ENCODE assay signal across 18 cellular contexts in the genomic region with DNA sequence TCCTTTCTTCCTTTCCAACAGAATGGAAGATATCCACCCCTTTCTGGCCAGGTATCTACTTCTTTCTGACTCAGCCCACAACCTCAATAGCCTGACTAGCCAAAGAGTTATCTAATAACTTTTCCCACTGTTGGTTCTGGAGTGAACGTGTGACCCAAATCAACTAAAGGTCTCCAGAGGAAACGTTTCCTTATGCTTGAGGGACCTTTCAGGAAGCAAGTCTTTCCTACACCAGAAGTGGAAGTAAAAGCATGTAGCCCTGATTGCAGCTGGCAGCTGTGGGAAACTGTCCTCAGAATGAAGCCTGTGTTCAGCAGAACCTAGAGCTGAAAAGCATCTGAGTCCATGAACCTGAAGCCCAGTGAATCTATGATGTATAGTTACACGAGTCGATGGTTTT.
"Had no signal": no experiment of that assay in that cellular context is flagged by ENCODE, and none has a peak within 500 bp of the region (broad histone marks: within the 10 kb centered on the region; RNA-seq: fewer than 3 reads in every experiment).

No MANE protein-coding gene starts in this region.

- H3K4me3 Mint-ChIP-seq: activated naive CD8-positive, alpha-beta T cell treated with anti-CD3 and anti-CD28 coated beads for 36 hours; activated T-helper 1 cell treated with anti-CD3 and anti-CD28 coated beads, Interleukin-12 subunit alpha, Interleukin-12 subunit beta, Interleukin-2, Interleukin-4 antibody, amounts not matched to agents 30 ng/mL and 10 ng/mL and 1 ng/mL, durations not matched to agents 14 hours and 24 hours and 36 hours; naive thymus-derived CD4-positive, alpha-beta T cell; stimulated activated naive B cell treated with anti-CD40 and anti-IgM and Interleukin-4, amounts not matched to agents 10 μg/mL and 1 μg/mL and 100 μg/mL, for 72 hours had no signal

- ATAC-seq: body of pancreas; left colon; mucosa of descending colon; naive thymus-derived CD4-positive, alpha-beta T cell; stimulated activated naive B cell treated with anti-CD40 and anti-IgM and Interleukin-4, amounts not matched to agents 10 μg/mL and 1 μg/mL and 100 μg/mL, for 72 hours had no signal

- H3K27me3 Mint-ChIP-seq: activated naive CD8-positive, alpha-beta T cell treated with anti-CD3 and anti-CD28 coated beads for 36 hours had no signal

- H3K4me1 Mint-ChIP-seq: stimulated activated naive B cell treated with anti-CD40 and anti-IgM and Interleukin-4, amounts not matched to agents 10 μg/mL and 1 μg/mL and 100 μg/mL, for 72 hours had no signal

- H3K9me3 ChIP-seq: body of pancreas, colonic mucosa, prostate gland, uterus had no signal

- H3K36me3 ChIP-seq: colonic mucosa, prostate gland, tibial nerve, uterus had no signal

- H3K27ac Mint-ChIP-seq: activated naive CD8-positive, alpha-beta T cell treated with anti-CD3 and anti-CD28 coated beads for 36 hours; activated T-helper 1 cell treated with anti-CD3 and anti-CD28 coated beads, Interleukin-12 subunit alpha, Interleukin-12 subunit beta, Interleukin-2, Interleukin-4 antibody, amounts not matched to agents 30 ng/mL and 10 ng/mL and 1 ng/mL, durations not matched to agents 14 hours and 24 hours and 36 hours; naive thymus-derived CD4-positive, alpha-beta T cell; stimulated activated naive B cell treated with anti-CD40 and anti-IgM and Interleukin-4, amounts not matched to agents 10 μg/mL and 1 μg/mL and 100 μg/mL, for 72 hours had no signal

- H3K4me1 ChIP-seq: body of pancreas, colonic mucosa, prostate gland, tibial nerve, uterus had no signal

- H3K4me3 ChIP-seq: body of pancreas, colonic mucosa, mucosa of descending colon, prostate gland, tibial nerve, uterus had no signal

- H3K27me3 ChIP-seq: body of pancreas, colonic mucosa, tibial nerve, uterus had no signal

- DNase-seq: activated CD4-positive, CD25-positive, alpha-beta regulatory T cell treated with anti-CD3 and anti-CD28 coated beads, Interleukin-2, amount 50 U/mL, for 72 hours; activated naive CD8-positive, alpha-beta T cell treated with anti-CD3 and anti-CD28 coated beads for 36 hours; amygdala; body of pancreas; caudate nucleus; colonic mucosa; effector CD4-positive, alpha-beta T cell; foreskin melanocyte; head of caudate nucleus; left colon; mucosa of descending colon; naive thymus-derived CD4-positive, alpha-beta T cell; occipital lobe; stimulated activated naive B cell treated with anti-CD40 and anti-IgM and Interleukin-4, amounts not matched to agents 10 μg/mL and 1 μg/mL and 100 μg/mL, for 72 hours; uterus had no signal

- H3K27ac ChIP-seq: body of pancreas, colonic mucosa, prostate gland, tibial nerve had no signal
